In the genomic region with DNA sequence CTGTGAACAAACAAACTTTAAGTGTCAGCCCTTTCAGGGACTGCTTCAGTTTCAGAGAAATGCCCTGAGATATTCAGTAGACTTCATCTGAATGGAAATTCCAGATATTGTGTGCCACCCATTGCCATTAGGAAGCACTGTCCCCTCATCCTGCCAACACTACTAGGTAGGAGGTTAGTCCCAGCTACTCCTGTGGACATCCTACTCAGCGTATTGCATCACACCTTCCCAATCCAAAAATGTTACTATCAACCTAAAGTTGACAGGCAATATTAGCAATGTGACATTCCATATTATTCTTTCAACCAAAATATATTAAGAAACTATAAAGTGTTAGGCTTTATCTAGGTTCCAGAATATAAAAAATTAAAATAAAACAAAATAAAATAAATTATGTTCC, we compare ENCODE assay signal across 35 cellular contexts.
DNase-seq lines count a peak whose midpoint lies in the region; ATAC-seq, FAIRE-seq and TF ChIP-seq lines count a peak whose summit lies in the region.
"Had no signal": no experiment of that assay in that cellular context is flagged by ENCODE, and none has a peak within 500 bp of the region (broad histone marks: within the 10 kb centered on the region; RNA-seq: fewer than 3 reads in every experiment).

No MANE protein-coding gene starts in this region.

- H4K20me1 ChIP-seq in HepG2 (ENCODE audit: insufficient read depth, low read length), result no peaks in the 10 kb centered on the region
- H4K20me1 ChIP-seq in IMR-90 (ENCODE audit: insufficient read depth, low read length), result no peaks in the 10 kb centered on the region
- no peaks in the 10 kb centered on the region for H4K20me1 ChIP-seq in H1 (replicated peaks in 1 of 2; ENCODE audit: control insufficient read depth in 1 of 2, insufficient read depth in 2 of 2, low read length in 2 of 2)
- H4K20me1 ChIP-seq: BLaER1; BLaER1 treated with 17β-estradiol and CSF1 and Interleukin-3, amounts not matched to agents 10 nM and 100 nM had no signal

- H3K9me1 ChIP-seq in IMR-90 (ENCODE audit: insufficient read depth, low read length), result no peaks in the 10 kb centered on the region

- no peaks in the 10 kb centered on the region for H3K4me1 ChIP-seq in HepG2 (ENCODE audit: insufficient read depth, low read length)
- no peaks in the 10 kb centered on the region for H3K4me1 ChIP-seq in right lobe of liver
- H3K4me1 ChIP-seq in IMR-90 (ENCODE audit: control insufficient read depth, insufficient read depth, low read length), result no peaks in the 10 kb centered on the region
- peaks cover 0 to 2% (median 0%) of the 10 kb centered on the region in 4 experiments; a peak in 1 of 7 replicates for H3K4me1 ChIP-seq in H1 (replicated peaks in 1 of 4; ENCODE audit: control insufficient read depth in 3 of 4, insufficient read depth in 4 of 4, low read length in 3 of 4)
- no peaks in the 10 kb centered on the region for H3K4me1 ChIP-seq in kidney (ENCODE audit: control insufficient read depth in 1 of 2, insufficient read depth in 1 of 2, low read depth in 1 of 2, low read length in 2 of 2)
- H3K4me1 ChIP-seq: A549; BE2C; BLaER1; BLaER1 treated with 17β-estradiol and CSF1 and Interleukin-3, amounts not matched to agents 10 nM and 100 nM; Caco-2 had no signal

- H2BK120ac ChIP-seq in IMR-90 (ENCODE audit: low read depth, low read length), result no peak overlapping the region
- H2BK120ac ChIP-seq in H1 (replicated peaks; ENCODE audit: low read depth, low read length), result no peak overlapping the region

- TF ChIP-seq POLR2A in HepG2 (IDR thresholded peaks at IDR 0.05; ENCODE audit: insufficient read depth in 1 of 2, low read depth in 2 of 2, low read length in 2 of 2) (no peak), right lobe of liver (IDR thresholded peaks at IDR 0.05) (no peak), IMR-90 (IDR thresholded peaks at IDR 0.05; ENCODE audit: low read depth, low read length) (no peak), H1 (IDR thresholded peaks at IDR 0.05; ENCODE audit: control extremely low read depth in 1 of 2, low read depth in 2 of 2, low read length in 2 of 2) (no peak)

- H3K79me1 ChIP-seq in IMR-90 (ENCODE audit: low read depth in 1 of 2, low read length in 2 of 2) (no peaks in the 10 kb centered on the region), H1 (ENCODE audit: low read depth, low read length) (no peaks in the 10 kb centered on the region)

- WGBS in HepG2 (ENCODE audit: low lambda C conversion rate), result 0% methylated on average over 1 of the region's 1 CpG
- 67% methylated on average over 1 of the region's 1 CpG for WGBS in right lobe of liver (ENCODE audit: insufficient coverage, low coverage, low lambda C conversion rate, missing lambda C conversion rate)
- no CpG with 5 or more reads among the region's 1 CpG for WGBS in IMR-90 (ENCODE audit: extremely low coverage in 2 of 2, insufficient read length in 1 of 2), 2 experiments
- 100% methylated on average over 1 of the region's 1 CpG; no CpG with 5 or more reads in 1 of the 2 experiments for WGBS in H1 (ENCODE audit: extremely low coverage in 1 of 2, insufficient coverage in 1 of 2, insufficient read length in 1 of 2, insufficient replicate concordance in 2 of 2, low coverage in 1 of 2, low lambda C conversion rate in 2 of 2, missing lambda C conversion rate in 1 of 2), 2 experiments

- H3K36me3 ChIP-seq in HepG2 (replicated peaks in 1 of 2; ENCODE audit: control insufficient read depth in 1 of 2, insufficient read depth in 2 of 2, low read length in 2 of 2) (no peaks in the 10 kb centered on the region), right lobe of liver (no peaks in the 10 kb centered on the region), IMR-90 (ENCODE audit: control insufficient read depth, insufficient read depth, low read length) (no peaks in the 10 kb centered on the region), H1 (ENCODE audit: control insufficient read depth in 2 of 4, insufficient read depth in 4 of 4, low read length in 3 of 4) (no peaks in the 10 kb centered on the region), kidney (ENCODE audit: control insufficient read depth in 1 of 2, insufficient read depth in 2 of 2, low read length in 2 of 2) (no peaks in the 10 kb centered on the region)
- H3K36me3 ChIP-seq: BE2C; BLaER1; BLaER1 treated with 17β-estradiol and CSF1 and Interleukin-3, amounts not matched to agents 10 nM and 100 nM had no signal

- FAIRE-seq in HepG2 (lab: Jason Lieb, UNC), result no peak
- FAIRE-seq in H1 (lab: Jason Lieb, UNC), result no peak
- FAIRE-seq in kidney (lab: Jason Lieb, UNC), result peak; percentile 3
- FAIRE-seq: A204.1, A549, D721Med had no signal

- no peak overlapping the region for H2BK12ac ChIP-seq in H1 (ENCODE audit: low read depth, low read length)

- POLR2A ChIA-PET in HepG2 (lab: Yijun Ruan, JAX) (no interaction called here), IMR-90 (lab: Charles Lee; ENCODE audit: unreplicated experiment) (no interaction called here), H1 (lab: Charles Lee; ENCODE audit: partially characterized antibody) (no interaction called here)

- H3K4ac ChIP-seq in IMR-90 (ENCODE audit: low read depth, low read length) (no peak overlapping the region), H1 (replicated peaks; ENCODE audit: insufficient read length, low read depth, low read length) (no peak overlapping the region)

- TF ChIP-seq EP300 in HepG2 (IDR thresholded peaks at IDR 0.05; ENCODE audit: low read depth in 2 of 2, low read length in 2 of 2) (no peak), HepG2 (CRISPR knock-in tag; IDR thresholded peaks at IDR 0.05; ENCODE audit: borderline replicate concordance) (no peak), H1 (IDR thresholded peaks at IDR 0.05; ENCODE audit: borderline replicate concordance in 1 of 2, low read depth in 2 of 2, low read length in 2 of 2) (no peak)

- H4K8ac ChIP-seq in IMR-90 (ENCODE audit: low read depth in 2 of 2, low read length in 2 of 2), result no peak overlapping the region
- no peak overlapping the region for H4K8ac ChIP-seq in H1 (ENCODE audit: extremely low read depth, insufficient read depth, low read length)

- dilution Hi-C loops in IMR-90 (cut with HindIII; ENCODE audit: low sequenced_read_pairs, unreplicated experiment), result no loop called here

- H3K79me2 ChIP-seq in HepG2 (ENCODE audit: insufficient read depth, low read length) (no peaks in the 10 kb centered on the region), H1 (ENCODE audit: control insufficient read depth in 1 of 2, insufficient read depth in 2 of 2, low read length in 2 of 2) (no peaks in the 10 kb centered on the region)

- H2BK5ac ChIP-seq in IMR-90 (ENCODE audit: low read depth, low read length, poor library complexity, severe bottlenecking), result no peak overlapping the region
- H2BK5ac ChIP-seq in H1 (ENCODE audit: low read depth, low read length), result no peak overlapping the region

- H3K27me3 ChIP-seq in HepG2 (ENCODE audit: control insufficient read depth in 1 of 2, insufficient read depth in 2 of 2, low read length in 2 of 2) (no peaks in the 10 kb centered on the region), right lobe of liver (no peaks in the 10 kb centered on the region), IMR-90 (ENCODE audit: control insufficient read depth, insufficient read depth, low read length) (no peaks in the 10 kb centered on the region), H1 (replicated peaks in 1 of 4; ENCODE audit: control insufficient read depth in 3 of 4, extremely low read depth in 1 of 4, insufficient read depth in 3 of 4, low read length in 3 of 4) (no peaks in the 10 kb centered on the region)
- H3K27me3 ChIP-seq: BE2C; BLaER1; BLaER1 treated with 17β-estradiol and CSF1 and Interleukin-3, amounts not matched to agents 10 nM and 100 nM had no signal

- no peaks in the 10 kb centered on the region; the same call in 1 of the 2 replicates for H3K23me2 ChIP-seq in H1 (ENCODE audit: low read depth, low read length)

- no peak for TF ChIP-seq CTCF in HepG2 (CRISPR knock-in tag; IDR thresholded peaks at IDR 0.05)
- no peak for TF ChIP-seq CTCF in right lobe of liver (IDR thresholded peaks at IDR 0.05)
- TF ChIP-seq CTCF in IMR-90 (conservative IDR thresholded peaks at IDR 0.05; ENCODE audit: low read depth, low read length), result no peak
- no peak for TF ChIP-seq CTCF in H1 (IDR thresholded peaks at IDR 0.05; ENCODE audit: control extremely low read depth in 1 of 3, insufficient read depth in 1 of 3, low read depth in 1 of 3, low read length in 3 of 3)
- TF ChIP-seq CTCF in kidney (IDR thresholded peaks at IDR 0.05; ENCODE audit: borderline replicate concordance, extremely low read depth, insufficient read depth), result no peak

- CTCF ChIA-PET in HepG2 (lab: Yijun Ruan, JAX; ENCODE audit: low intra/inter-chr PET ratio, low total read pairs), result no interaction called here
- CTCF ChIA-PET in IMR-90 (lab: Yijun Ruan, JAX), result no interaction called here
- CTCF ChIA-PET in H1 (lab: Charles Lee; ENCODE audit: partially characterized antibody), result no interaction called here

- no peak overlapping the region for H2AK9ac ChIP-seq in IMR-90 (replicated peaks; ENCODE audit: low read depth, low read length, poor library complexity)

- H3K14ac ChIP-seq in IMR-90 (replicated peaks; ENCODE audit: low read depth, low read length) (no peak overlapping the region), H1 (ENCODE audit: insufficient read length) (no peak overlapping the region)

- H3K56ac ChIP-seq in IMR-90 (ENCODE audit: extremely low read depth, insufficient read depth, low read length) (no peak overlapping the region), H1 (replicated peaks; ENCODE audit: insufficient read length, low read depth, low read length) (no peak overlapping the region)

- H2AFZ ChIP-seq in HepG2 (ENCODE audit: low read length) (no peak overlapping the region), IMR-90 (replicated peaks; ENCODE audit: low read length, poor library complexity) (no peak overlapping the region), H1 (ENCODE audit: low read length) (0 out of 2 replicates have a peak overlapping the region, but pooled peaks have one; percentile 24)

- no peak for TF ChIP-seq RAD21 in HepG2 (CRISPR knock-in tag; IDR thresholded peaks at IDR 0.05)
- TF ChIP-seq RAD21 in IMR-90 (IDR thresholded peaks at IDR 0.05; ENCODE audit: low read length), result no peak
- no peak for TF ChIP-seq RAD21 in H1 (IDR thresholded peaks at IDR 0.05 in 1 of 2, conservative IDR thresholded peaks at IDR 0.05 in 1 of 2; ENCODE audit: low read depth in 2 of 2, low read length in 2 of 2)

- no TSS peak for BruUV-seq in HepG2 (replicated peaks; lab: Mats Ljungman, UMichigan)
- no TSS peak for BruUV-seq in IMR-90 (replicated peaks; lab: Mats Ljungman, UMichigan)

- ATAC-seq in HepG2 (no peak), right lobe of liver (no peak), IMR-90 (ENCODE audit: low read depth) (no peak), GM18868 (IDR thresholded peaks at IDR 0.05; ENCODE audit: unreplicated experiment) (no peak)
- ATAC-seq: A549; CD8-positive, alpha-beta T cell had no signal

- H4K5ac ChIP-seq in IMR-90 (ENCODE audit: low read depth, low read length), result no peak overlapping the region
- no peak overlapping the region for H4K5ac ChIP-seq in H1 (ENCODE audit: insufficient read length, low read depth, low read length)

- no peak overlapping the region for H2AK5ac ChIP-seq in IMR-90 (ENCODE audit: low read depth, low read length)
- H2AK5ac ChIP-seq in H1 (ENCODE audit: low read depth, low read length), result no peak overlapping the region

- H2BK20ac ChIP-seq in IMR-90 (ENCODE audit: low read depth, low read length) (no peak overlapping the region), H1 (ENCODE audit: low read length) (no peak overlapping the region)

- no peak overlapping the region for H2BK15ac ChIP-seq in IMR-90 (ENCODE audit: low read depth, low read length)
- no peak overlapping the region for H2BK15ac ChIP-seq in H1 (ENCODE audit: low read length)

- H3K9ac ChIP-seq in HepG2 (ENCODE audit: insufficient read depth, low read depth, low read length), result no peak overlapping the region
- H3K9ac ChIP-seq in IMR-90 (ENCODE audit: low read depth, low read length), result no peak overlapping the region
- H3K9ac ChIP-seq in H1 (replicated peaks in 1 of 4; ENCODE audit: extremely low read depth in 1 of 4, low read depth in 3 of 4, low read length in 3 of 4), result no peak overlapping the region
- no peak overlapping the region for H3K9ac ChIP-seq in kidney (ENCODE audit: low read length in 2 of 2)
- H3K9ac ChIP-seq: BLaER1; BLaER1 treated with 17β-estradiol and CSF1 and Interleukin-3, amounts not matched to agents 10 nM and 100 nM had no signal

- DNase-seq in HepG2 (ENCODE audit: low spot score) (no peak), right lobe of liver (no peak), IMR-90 (no peak), H1 (ENCODE audit: low read depth in 1 of 2, low spot score in 2 of 2) (no peak), kidney (no peak), HuH-7.5 (ENCODE audit: low spot score) (no peak)
- DNase-seq in stimulated activated CD4-positive, alpha-beta T cell treated with anti-CD3 and anti-CD28 coated beads, Interleukin-4, amount 100 ng/mL, for 4 hours, result no peak
- DNase-seq: 8988T; ACHN; AML-193; BE2C; C1 segment of cervical spinal cord; Caco-2; Calu3; CD4-positive, alpha-beta memory T cell; CD4-positive, alpha-beta T cell; CD4-positive, CD25-positive, alpha-beta regulatory T cell; CD8-positive, alpha-beta memory T cell; CD8-positive, alpha-beta T cell; COR-L47; DMS 273 treated with DMSO at 0.1 percent for 48 hours; DMS153; DMS53; DMS79; DMS79 treated with DMSO at 0.1 percent for 48 hours; DND-41; EL had no signal

- H4K91ac ChIP-seq in IMR-90 (ENCODE audit: insufficient read depth, low read depth, low read length) (no peak overlapping the region), H1 (replicated peaks; ENCODE audit: insufficient read length, low read length) (no peak overlapping the region)

- no peak overlapping the region for H3K23ac ChIP-seq in IMR-90 (ENCODE audit: low read depth, low read length)
- no peak overlapping the region for H3K23ac ChIP-seq in H1 (ENCODE audit: insufficient read length)

- H3K27ac ChIP-seq in HepG2 (ENCODE audit: extremely low read length, insufficient read depth, low read length), result no peak overlapping the region
- no peak overlapping the region for H3K27ac ChIP-seq in right lobe of liver
- no peak overlapping the region for H3K27ac ChIP-seq in IMR-90 (ENCODE audit: insufficient read depth, low read length)
- H3K27ac ChIP-seq in H1 (ENCODE audit: low read depth, low read length), result no peak overlapping the region
- H3K27ac ChIP-seq in kidney (ENCODE audit: low read depth in 2 of 2, low read length in 2 of 2), result no peak overlapping the region
- H3K27ac ChIP-seq: 22Rv1; A549; BLaER1; BLaER1 treated with 17β-estradiol and CSF1 and Interleukin-3, amounts not matched to agents 10 nM and 100 nM; C4-2B had no signal

- H3K4me2 ChIP-seq in HepG2 (ENCODE audit: low read depth, low read length) (no peak overlapping the region), IMR-90 (ENCODE audit: low read depth, low read length) (no peak overlapping the region), H1 (ENCODE audit: insufficient read depth in 1 of 2, low read depth in 2 of 2, low read length in 2 of 2) (no peak overlapping the region)
- H3K4me2 ChIP-seq: A549; BLaER1; BLaER1 treated with 17β-estradiol and CSF1 and Interleukin-3, amounts not matched to agents 10 nM and 100 nM had no signal

- H3K4me3 ChIP-seq in HepG2 (replicated peaks in 1 of 3; ENCODE audit: insufficient read depth in 1 of 3, low read depth in 2 of 3, low read length in 3 of 3) (no peak overlapping the region), right lobe of liver (no peak overlapping the region), IMR-90 (ENCODE audit: insufficient read depth, low read depth, low read length) (no peak overlapping the region), H1 (ENCODE audit: extremely low read depth in 1 of 4, insufficient read depth in 2 of 4, low read depth in 3 of 4, low read length in 4 of 4) (no peak overlapping the region), kidney (ENCODE audit: low read length in 2 of 2) (no peak overlapping the region)
- H3K4me3 ChIP-seq: A549; BLaER1; BLaER1 treated with 17β-estradiol and CSF1 and Interleukin-3, amounts not matched to agents 10 nM and 100 nM had no signal

- H3K18ac ChIP-seq in IMR-90 (ENCODE audit: low read depth, low read length), result no peak overlapping the region
- no peak overlapping the region for H3K18ac ChIP-seq in H1 (ENCODE audit: extremely low read depth, low read length)

- H3K9me3 ChIP-seq in HepG2 (ENCODE audit: low read length) (no peaks in the 10 kb centered on the region), right lobe of liver (no peaks in the 10 kb centered on the region), IMR-90 (ENCODE audit: control insufficient read depth, insufficient read depth, low read length) (no peaks in the 10 kb centered on the region), H1 (ENCODE audit: insufficient read depth in 2 of 2, low read depth in 1 of 2, low read length in 1 of 2) (no peaks in the 10 kb centered on the region), kidney (ENCODE audit: control insufficient read depth in 1 of 2, low read length in 2 of 2) (no peaks in the 10 kb centered on the region)
- H3K9me3 ChIP-seq: A549; BE2C; BLaER1; BLaER1 treated with 17β-estradiol and CSF1 and Interleukin-3, amounts not matched to agents 10 nM and 100 nM; Caco-2 had no signal

- in situ Hi-C loops in HepG2 (cut with HindIII; ENCODE audit: extremely low pct_ligation_motif_present, low pct_unique_long_range_greater_than_20kb), result no loop called here
- in situ Hi-C loops in IMR-90 (cut with MboI; ENCODE audit: low sequenced_read_pairs), result no loop called here

- intact Hi-C loops in HepG2 (cut with micrococcal nuclease; ENCODE audit: unreplicated experiment), result no loop called here
- intact Hi-C loops in right lobe of liver (cut with DNase I), result no loop called here
- intact Hi-C loops in IMR-90 (cut with micrococcal nuclease), result no loop called here
- intact Hi-C loops in kidney (cut with DNase I), result no loop called here
